Comparison of ENCODE assay signal across 8 cellular contexts in the genomic region with DNA sequence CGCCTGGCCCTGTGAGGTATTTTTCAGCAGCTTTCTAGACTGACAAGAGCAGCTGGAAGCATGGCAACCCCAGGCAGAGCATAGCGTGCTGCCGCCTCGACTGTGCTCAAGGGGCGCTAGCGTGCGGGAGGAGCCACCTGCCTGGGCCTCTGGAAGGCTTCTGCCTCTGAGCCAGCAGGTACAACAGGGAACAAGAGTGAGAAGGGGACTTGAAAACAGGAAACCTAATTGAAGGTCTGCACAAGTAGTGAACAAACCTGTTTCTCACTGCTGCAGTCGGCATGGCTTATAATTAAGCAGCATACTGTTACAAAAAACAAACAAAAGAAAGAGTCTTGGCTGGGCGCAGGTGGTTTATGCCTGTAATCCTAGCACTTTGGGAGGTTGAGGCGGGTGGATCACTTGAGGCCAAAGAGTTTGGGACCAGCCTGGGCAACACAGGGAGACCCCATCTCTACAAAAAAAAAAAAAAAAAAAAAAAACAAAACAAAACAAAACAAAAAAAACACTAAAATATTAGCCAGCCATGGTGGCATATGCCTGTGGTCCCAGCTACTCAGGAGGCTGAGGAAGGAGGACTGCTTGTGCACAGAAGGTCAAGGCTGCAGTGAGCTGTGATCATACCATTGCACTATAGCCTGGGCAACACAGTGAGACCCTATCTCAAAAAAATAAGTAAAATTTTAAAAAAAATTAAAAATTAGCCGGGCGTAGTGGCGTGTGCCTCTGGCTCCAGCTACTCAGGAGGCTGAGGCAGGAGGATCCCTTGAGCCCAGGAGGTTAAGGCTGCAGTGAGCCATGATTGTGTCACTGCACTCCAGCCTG. TPM values are rescaled to one million over a fixed set of nuclear protein-coding genes. Genes with fewer than 3 reads are reported as not detected.
DNase-seq lines count a peak whose midpoint lies in the region; ATAC-seq, FAIRE-seq and TF ChIP-seq lines count a peak whose summit lies in the region.

No MANE protein-coding gene starts in this region.

- H3K9me3 ChIP-seq in K562 (replicated peaks; ENCODE audit: control insufficient read depth, insufficient read depth, low read depth, low read length): no peaks in the 10 kb centered on the region
- H3K9me3 ChIP-seq in psoas muscle: no peaks in the 10 kb centered on the region
- no peaks in the 10 kb centered on the region for H3K9me3 ChIP-seq in heart left ventricle

- peak; percentile 40 for DNase-seq in SIG-M5 treated with dmso at 0.1 percent for 504 hours (lab: John Stamatoyannopoulos, UW; ENCODE audit: unreplicated experiment)
- DNase-seq in SIG-M5 (lab: John Stamatoyannopoulos, UW): no peak
- peak; percentile 42 for DNase-seq in NCI-H2171 (lab: John Stamatoyannopoulos, UW)
- peak in 2 of 4 experiments; percentile 60 to 69 for DNase-seq in K562 (ENCODE audit: extremely low read depth in 1 of 4, low spot score in 3 of 4)
- DNase-seq in psoas muscle: peak in 1 of 2 donors; percentile 57
- DNase-seq in activated CD8-positive, alpha-beta memory T cell treated with anti-CD3 and anti-CD28 coated beads, Interleukin-2, amount 50 U/mL, for 4 hours: no peak
- no peak for DNase-seq in heart left ventricle

- in situ Hi-C loops in K562 (cut with MboI): no loop called here

- H3K4me1 ChIP-seq in K562 (replicated peaks in 1 of 2; ENCODE audit: control insufficient read depth in 2 of 2, insufficient read depth in 2 of 2, low read length in 2 of 2): peaks cover 5 to 14% of the 10 kb centered on the region in 2 experiments; a peak in 3 of 5 replicates
- peaks cover 9% of the 10 kb centered on the region for H3K4me1 ChIP-seq in psoas muscle
- H3K4me1 ChIP-seq in heart left ventricle: peaks cover 0 to 15% (median 4%) of the 10 kb centered on the region in 12 donors

- H3K9ac ChIP-seq in K562 (ENCODE audit: insufficient read depth in 1 of 2, low read depth in 2 of 2, low read length in 2 of 2): no peak overlapping the region

- TF ChIP-seq POLR2A in K562 (conservative IDR thresholded peaks at IDR 0.05): no peak
- no peak for TF ChIP-seq POLR2A in heart left ventricle (IDR thresholded peaks at IDR 0.05)

- H3K9me1 ChIP-seq in K562 (ENCODE audit: control insufficient read depth, insufficient read depth, low read length): no peaks in the 10 kb centered on the region

- H3K27me3 ChIP-seq in K562 (ENCODE audit: control insufficient read depth in 2 of 2, insufficient read depth in 2 of 2, low read length in 2 of 2) (no peaks in the 10 kb centered on the region), psoas muscle (ENCODE audit: insufficient read depth in 3 of 3, low read length in 2 of 3) (no peaks in the 10 kb centered on the region), heart left ventricle (no peaks in the 10 kb centered on the region)

- CTCF ChIA-PET in K562 (lab: Yijun Ruan, JAX; ENCODE audit: low intra/inter-chr PET ratio): interaction anchor here (0.6 to 0.9 kb wide), 3 partner anchors 95 to 107 kb away, joined by 3 to 6 read pairs (median 3); no protein-coding TSS in a partner anchor

- no TSS peak for BruUV-seq in K562 (replicated peaks; lab: Mats Ljungman, UMichigan)

- H2AFZ ChIP-seq in K562 (ENCODE audit: low read depth, low read length): 0 out of 2 replicates have a peak overlapping the region, but pooled peaks have one; percentile 47

- no peak overlapping the region for H3K4me3 ChIP-seq in K562
- H3K4me3 ChIP-seq in psoas muscle: no peak overlapping the region
- no peak overlapping the region for H3K4me3 ChIP-seq in heart left ventricle

- TF ChIP-seq CTCF in K562 (IDR thresholded peaks at IDR 0.05 in 2 of 3, conservative IDR thresholded peaks at IDR 0.05 in 1 of 3; ENCODE audit: insufficient read depth in 2 of 3, low read depth in 1 of 3, low read length in 3 of 3) (peak; percentile 66 to 82 (median 74)), psoas muscle (IDR thresholded peaks at IDR 0.05) (peak; percentile 12), heart left ventricle (IDR thresholded peaks at IDR 0.05) (no peak)

- peak in 1 of 2 experiments; percentile 53; a peak in 2 of 4 replicates for TF ChIP-seq RAD21 in K562 (CRISPR knock-in tag; conservative IDR thresholded peaks at IDR 0.05 in 1 of 2, IDR thresholded peaks at IDR 0.05 in 1 of 2)

- FAIRE-seq in K562 (lab: Jason Lieb, UNC): peak; percentile 65

- H3K36me3 ChIP-seq in K562 (ENCODE audit: control insufficient read depth, insufficient read depth, low read length) (no peaks in the 10 kb centered on the region), psoas muscle (ENCODE audit: insufficient read depth in 1 of 2, low read depth in 1 of 2) (no peaks in the 10 kb centered on the region), heart left ventricle (no peaks in the 10 kb centered on the region)

- H3K79me2 ChIP-seq in K562 (ENCODE audit: control insufficient read depth, insufficient read depth, low read length): no peaks in the 10 kb centered on the region

- H4K20me1 ChIP-seq in K562 (replicated peaks; ENCODE audit: control insufficient read depth, insufficient read depth, low read length): no peaks in the 10 kb centered on the region; the same call in 1 of the 2 replicates

- H3K4me2 ChIP-seq in K562 (ENCODE audit: insufficient read depth, low read length): no peak overlapping the region

- H3K27ac ChIP-seq in K562 (ENCODE audit: extremely low read depth, low read depth, low read length) (no peak overlapping the region), psoas muscle (no peak overlapping the region), heart left ventricle (no peak overlapping the region)

- TF ChIP-seq EP300 in K562 (IDR thresholded peaks at IDR 0.05; ENCODE audit: low read length): no peak

- intact Hi-C loops in K562 (cut with micrococcal nuclease) (loop anchor here (5.0 kb wide), 1 partner anchor 96 kb away; no protein-coding TSS in a partner anchor), psoas muscle (cut with DNase I) (loop anchor here in 1 of 2 donors (5.0 kb wide), 1 partner anchor 91 kb away; no protein-coding TSS in a partner anchor), heart left ventricle (cut with DNase I) (no loop called here)

- WGBS in K562 (ENCODE audit: insufficient coverage, low coverage, missing lambda C conversion rate): 55% methylated on average over 13 of the region's 13 CpGs
- 66 to 74% (median 67%) methylated on average over 13 of the region's 13 CpGs for WGBS in psoas muscle, 3 donors
- WGBS in heart left ventricle, 4 donors: 81 to 86% (median 84%) methylated on average over 13 of the region's 13 CpGs

- POLR2A ChIA-PET in K562 (lab: Yijun Ruan, JAX): interaction anchor here (0.6 to 2.0 kb wide), 3 partner anchors 9 to 742 kb away, joined by 3 to 5 read pairs (median 3); no protein-coding TSS in a partner anchor

- ATAC-seq in K562 (peak; percentile 96), psoas muscle (peak; percentile 36 to 58 (median 50)), HG03135 (IDR thresholded peaks at IDR 0.05; ENCODE audit: unreplicated experiment) (no peak), heart left ventricle (no peak)

TF ChIP-seq in K562, 482 proteins besides CTCF, POLR2A, EP300 and RAD21 (continues in another document):
- TF ChIP-seq RBM15 (IDR thresholded peaks at IDR 0.05; ENCODE audit: insufficient read depth, low read length): no peak
- no peak for TF ChIP-seq ZNF239 (CRISPR knock-in tag; IDR thresholded peaks at IDR 0.05)
- no peak for TF ChIP-seq DACH1 (IDR thresholded peaks at IDR 0.05; ENCODE audit: partially characterized antibody)
- TF ChIP-seq CREM (IDR thresholded peaks at IDR 0.05; ENCODE audit: low read depth): 0 out of 2 replicates have a peak, but pooled peaks have one; percentile 31
- TF ChIP-seq, protein P1, sequence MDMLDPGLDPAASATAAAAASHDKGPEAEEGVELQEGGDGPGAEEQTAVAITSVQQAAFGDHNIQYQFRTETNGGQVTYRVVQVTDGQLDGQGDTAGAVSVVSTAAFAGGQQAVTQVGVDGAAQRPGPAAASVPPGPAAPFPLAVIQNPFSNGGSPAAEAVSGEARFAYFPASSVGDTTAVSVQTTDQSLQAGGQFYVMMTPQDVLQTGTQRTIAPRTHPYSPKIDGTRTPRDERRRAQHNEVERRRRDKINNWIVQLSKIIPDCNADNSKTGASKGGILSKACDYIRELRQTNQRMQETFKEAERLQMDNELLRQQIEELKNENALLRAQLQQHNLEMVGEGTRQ (CRISPR knock-in tag; IDR thresholded peaks at IDR 0.05): no peak
- no peak for TF ChIP-seq ZNF263 (CRISPR knock-in tag; IDR thresholded peaks at IDR 0.05; ENCODE audit: borderline replicate concordance)
- TF ChIP-seq ZNF24 (IDR thresholded peaks at IDR 0.05): no peak
- TF ChIP-seq NR2F6 (CRISPR knock-in tag; IDR thresholded peaks at IDR 0.05): no peak

RNA-seq across cellular contexts. Expression of a gene that starts 12.6 kb away (rescaled TPM):
- 22.1 and 52.0 TPM in 2 replicates for total RNA-seq in K562 (2011; cell fraction: chromatin; rRNA removed; ENCODE audit: low replicate concordance)
- total RNA-seq in K562 (2011; cell fraction: nucleolus; rRNA removed): 15.7 and 16.2 TPM in 2 replicates
- 17.7 and 19.2 TPM in 2 replicates for total RNA-seq in K562 (2011; cell fraction: nucleoplasm; rRNA removed)
- total RNA-seq in K562 (2014; rRNA removed): 7.4 and 8.0 TPM in 2 replicates
- total RNA-seq in K562 (2014; rRNA removed; fragmentation: Illumina TruSeq; extraction: Trizol): 8.2 and 9.3 TPM in 2 replicates
- total RNA-seq in K562 (2015; rRNA removed; fragmentation: Illumina TruSeq; extraction: Trizol): 5.4 and 6.0 TPM in 2 replicates
- total RNA-seq in K562 (2021): 11.2 and 12.8 TPM in 2 replicates
- polyA plus RNA-seq in K562 (2011; rRNA removed): 10.0 and 10.9 TPM in 2 replicates
- 12.0 and 12.4 TPM in 2 replicates for polyA plus RNA-seq in K562 (2011; cell fraction: cytosol; rRNA removed)
- polyA plus RNA-seq in K562 (2011; cell fraction: nucleus; rRNA removed): 10.6 and 15.7 TPM in 2 replicates
- polyA plus RNA-seq in K562 (2012): 8.0 and 12.3 TPM in 2 replicates
- 7.5 and 8.4 TPM in 2 replicates for polyA plus RNA-seq in K562 (2014; fragmentation: Illumina TruSeq; extraction: Trizol)
- polyA plus RNA-seq in K562 (2014; fragmentation: Nextera tagmentation; extraction: Ambion mirVana): 1 to 10 TPM; 1.6 to 4.1 TPM
- 7.5 and 7.7 TPM in 2 replicates for polyA plus RNA-seq in K562 (2014; rRNA removed)
- polyA minus RNA-seq in K562 (2011; rRNA and poly(A)+ RNA removed): 10.5 and 11.8 TPM in 2 replicates
- 7.3 and 8.7 TPM in 2 replicates for polyA minus RNA-seq in K562 (2011; cell fraction: cytosol; rRNA and poly(A)+ RNA removed)
- 8.9 and 11.8 TPM in 2 replicates for polyA minus RNA-seq in K562 (2011; cell fraction: nucleus; rRNA and poly(A)+ RNA removed)
- total RNA-seq in psoas muscle: 10 to 100 TPM; 16.4 to 22.8 (median 17.8) TPM
- 10 to 100 TPM in 1 of 3 donors, 1 to 10 TPM in 2; 4.8 to 13.8 (median 6.2) TPM for polyA plus RNA-seq in psoas muscle
- 10 to 100 TPM; 16.3 to 34.7 (median 22.3) TPM for total RNA-seq in heart left ventricle
- 10 to 100 TPM in 1 of 2 donors, 1 to 10 TPM in 1; 7.8 to 12.9 TPM for polyA plus RNA-seq in heart left ventricle

Comparison
In these comparisons a context has a peak if more than half of its experiments do, and no peak if none do; other contexts are left out.
1. DNase-seq: peak in SIG-M5 treated with dmso at 0.1 percent for 504 hours (single experiment) and NCI-H2171 (single experiment); none in SIG-M5 (single experiment), activated CD8-positive, alpha-beta memory T cell treated with anti-CD3 and anti-CD28 coated beads, Interleukin-2, amount 50 U/mL, for 4 hours (single experiment) and heart left ventricle (0 of 5).
2. ATAC-seq: peak in K562 (single experiment) and psoas muscle (4 of 4); none in HG03135 (single experiment) and heart left ventricle (0 of 4).
3. CTCF ChIP-seq: peak in K562 (3 of 3) and psoas muscle (single experiment); none in heart left ventricle (0 of 12).